8 cellular contexts compared by ENCODE assay signal in the genomic region with DNA sequence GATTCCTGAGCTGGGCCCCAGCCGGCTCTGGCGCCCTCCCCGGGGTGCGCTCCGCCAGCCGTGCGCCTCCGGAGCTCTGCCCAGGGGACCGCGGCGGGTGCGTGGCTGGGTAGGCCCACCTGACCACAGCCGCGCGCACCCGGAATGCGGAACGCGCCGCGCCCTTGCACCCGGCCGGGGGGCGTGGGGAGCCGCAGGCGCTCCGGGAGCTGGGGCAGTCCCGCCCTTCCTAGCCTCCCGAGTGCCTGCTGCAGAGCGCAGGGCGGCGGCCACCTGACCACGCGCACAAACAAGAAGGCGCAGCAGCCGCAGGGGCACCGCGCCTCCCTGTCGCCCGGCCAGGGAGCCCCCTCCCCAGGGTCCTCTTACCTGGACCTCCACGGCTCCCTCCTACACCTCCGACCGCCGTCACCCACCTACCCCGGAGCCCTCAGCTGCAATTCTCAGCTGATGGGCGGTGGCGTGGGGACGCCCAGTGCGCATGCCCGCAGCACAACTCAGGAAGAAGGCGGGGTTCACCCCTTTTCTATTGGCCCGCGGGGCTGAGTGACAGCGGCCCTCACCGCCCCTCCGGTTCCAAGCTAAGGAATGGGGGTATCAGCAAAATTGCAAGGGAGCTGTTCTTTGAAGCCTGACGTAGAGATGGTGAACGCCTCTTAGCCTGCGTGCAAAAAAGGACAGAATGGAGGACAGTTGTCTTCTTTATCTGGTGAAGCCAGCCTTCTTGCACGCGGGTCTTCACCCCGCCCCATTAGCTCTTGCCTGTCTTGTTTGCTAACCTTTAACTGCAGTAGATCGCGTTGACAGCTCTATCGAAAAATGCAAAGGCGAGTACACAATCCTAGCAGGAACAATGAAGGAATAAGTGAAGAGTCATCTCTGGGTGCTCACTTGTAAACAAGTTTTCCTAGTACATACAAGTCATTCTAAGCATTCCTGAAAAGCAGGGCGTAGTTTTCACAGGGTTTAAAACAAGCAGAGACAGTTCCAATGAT. TPM values are rescaled to one million over a fixed set of nuclear protein-coding genes. Genes with fewer than 3 reads are reported as not detected.
DNase-seq lines count a peak whose midpoint lies in the region; ATAC-seq, FAIRE-seq and TF ChIP-seq lines count a peak whose summit lies in the region.

Gene STX7 (minus strand): TSS at position 479 of the 995 bp plus-strand sequence. CDS start 9,586 bp downstream, outside the sequence.

- TF ChIP-seq POLR2A in GM12891 (IDR thresholded peaks at IDR 0.05; ENCODE audit: low read depth, low read length), result 0 out of 2 replicates have a peak, but pooled peaks have one; percentile 32

- H3K4me2 ChIP-seq in parathyroid adenoma (ENCODE audit: low read length), result peak within 1 kb of the TSS; percentile 95

- DNase-seq in GM12891 (ENCODE audit: insufficient read length, low spot score) (peak; percentile 74), NCI-H1436 (lab: John Stamatoyannopoulos, UW) (peak; percentile 81), T-cell (peak; percentile 73 to 87 (median 80)), cardiac muscle cell (ENCODE audit: low read depth in 1 of 2, low spot score in 1 of 2) (peak; percentile 92 to 93), tibial artery (peak; percentile 90 to 93)

- intact Hi-C loops in tibial artery (cut with DNase I; ENCODE audit: low total_unique reads), result no loop called here

- H3K9me3 ChIP-seq in cardiac muscle cell (ENCODE audit: low read depth), result no peaks in the 10 kb centered on the region
- H3K9me3 ChIP-seq in parathyroid adenoma (ENCODE audit: control insufficient read depth, low read length), result no peaks in the 10 kb centered on the region
- no peaks in the 10 kb centered on the region for H3K9me3 ChIP-seq in tibial artery

- H3K36me3 ChIP-seq in cardiac muscle cell (no peaks in the 10 kb centered on the region), parathyroid adenoma (ENCODE audit: control insufficient read depth, insufficient read depth, low read length) (no peaks in the 10 kb centered on the region), tibial artery (no peaks in the 10 kb centered on the region)

- H3K79me2 ChIP-seq in parathyroid adenoma, result peaks cover 30% of the 10 kb centered on the region

- no peak for TF ChIP-seq CTCF in cardiac muscle cell (IDR thresholded peaks at IDR 0.05; ENCODE audit: low read depth, low read length)
- TF ChIP-seq CTCF in parathyroid adenoma (IDR thresholded peaks at IDR 0.05), result peak; percentile 6
- TF ChIP-seq CTCF in tibial artery (IDR thresholded peaks at IDR 0.05), result no peak

- ATAC-seq in HG02759 (IDR thresholded peaks at IDR 0.05; ENCODE audit: unreplicated experiment) (peak; percentile 88), T-cell (replicated peaks in 1 of 4) (peak; percentile 94 to 95 (median 95))

- no peaks in the 10 kb centered on the region for H3K27me3 Mint-ChIP-seq in T-cell

- H3K27ac ChIP-seq in adipose tissue (ENCODE audit: low read depth, low read length), result no peak within 1 kb of the TSS
- peak within 1 kb of the TSS; percentile 15 for H3K27ac ChIP-seq in cardiac muscle cell
- peak within 1 kb of the TSS; percentile 67 for H3K27ac ChIP-seq in parathyroid adenoma
- H3K27ac ChIP-seq in tibial artery, result peak within 1 kb of the TSS; percentile 81 to 89

- no peaks in the 10 kb centered on the region for H3K9me3 Mint-ChIP-seq in T-cell

- H3K4me3 ChIP-seq in cardiac muscle cell (peak within 1 kb of the TSS; percentile 65), parathyroid adenoma (ENCODE audit: low read depth, low read length) (peak within 1 kb of the TSS; percentile 85), tibial artery (peak within 1 kb of the TSS; percentile 74 to 89)

- H2AFZ ChIP-seq in parathyroid adenoma, result peak within 1 kb of the TSS; percentile 86

- H3K9ac ChIP-seq in parathyroid adenoma, result no peak within 1 kb of the TSS

- H3K27me3 ChIP-seq in cardiac muscle cell (no peaks in the 10 kb centered on the region), parathyroid adenoma (ENCODE audit: control insufficient read depth, insufficient read depth, low read length) (no peaks in the 10 kb centered on the region), tibial artery (no peaks in the 10 kb centered on the region)

- peaks cover 37 to 45% (median 43%) of the 10 kb centered on the region in 3 donors for H3K4me1 Mint-ChIP-seq in T-cell

- peak within 1 kb of the TSS; percentile 91 to 97 (median 93) for H3K4me3 Mint-ChIP-seq in T-cell

- H3K4me1 ChIP-seq in cardiac muscle cell (ENCODE audit: low read depth), result peaks cover 14% of the 10 kb centered on the region
- peaks cover 9% of the 10 kb centered on the region for H3K4me1 ChIP-seq in parathyroid adenoma
- peaks cover 0 to 67% (median 29%) of the 10 kb centered on the region in 4 donors for H3K4me1 ChIP-seq in tibial artery

- CTCF ChIA-PET in T-cell (lab: Charles Lee), result interaction anchor here (0.8 to 1.7 kb wide), 6 partner anchors 10 to 233 kb away, joined by 3 to 10 read pairs (median 4); no protein-coding TSS in a partner anchor

- 1% methylated on average over 51 to 67 of the region's 67 CpGs for WGBS in adipose tissue, 3 donors

- peak; percentile 90 for FAIRE-seq in GM12891 (lab: Jason Lieb, UNC)

- peak within 1 kb of the TSS; percentile 86 to 93 for H3K27ac Mint-ChIP-seq in T-cell

- H3K36me3 Mint-ChIP-seq in T-cell, result peaks cover 9% of the 10 kb centered on the region

- POLR2A ChIA-PET in T-cell (lab: Charles Lee), result no interaction called here

TF ChIP-seq in GM12891, 5 proteins besides CTCF, POLR2A, EP300 and RAD21:
- TF ChIP-seq PAX5 (IDR thresholded peaks at IDR 0.05; ENCODE audit: insufficient read depth, low read length, severe bottlenecking), result no peak
- TF ChIP-seq TAF1 (IDR thresholded peaks at IDR 0.05; ENCODE audit: low read depth, low read length), result peak; percentile 66
- peak; percentile 41; the same call in 1 of the 2 replicates for TF ChIP-seq POLR2AphosphoS5 (IDR thresholded peaks at IDR 0.05; ENCODE audit: low read depth, low read length)
- no peak for TF ChIP-seq SPI1 (IDR thresholded peaks at IDR 0.05; ENCODE audit: low read depth, low read length)
- no peak for TF ChIP-seq POU2F2 (IDR thresholded peaks at IDR 0.05; ENCODE audit: low read depth, low read length)

RNA-seq across cellular contexts. Expression of gene STX7, which starts in this region (rescaled TPM):
- polyA plus RNA-seq in GM12891 (2012; ENCODE audit: low read depth, missing spikeins), result 27.0 TPM
- total RNA-seq in T-cell (10 to 100 TPM; 13.3 to 27.4 (median 20.9) TPM), cardiac muscle cell (25.3 and 37.2 TPM in 2 replicates)
- polyA plus RNA-seq in adipose tissue (10 to 100 TPM; 11.4 to 30.7 (median 23.3) TPM), cardiac muscle cell (28.6 and 44.9 TPM in 2 replicates)
